In the genomic region with DNA sequence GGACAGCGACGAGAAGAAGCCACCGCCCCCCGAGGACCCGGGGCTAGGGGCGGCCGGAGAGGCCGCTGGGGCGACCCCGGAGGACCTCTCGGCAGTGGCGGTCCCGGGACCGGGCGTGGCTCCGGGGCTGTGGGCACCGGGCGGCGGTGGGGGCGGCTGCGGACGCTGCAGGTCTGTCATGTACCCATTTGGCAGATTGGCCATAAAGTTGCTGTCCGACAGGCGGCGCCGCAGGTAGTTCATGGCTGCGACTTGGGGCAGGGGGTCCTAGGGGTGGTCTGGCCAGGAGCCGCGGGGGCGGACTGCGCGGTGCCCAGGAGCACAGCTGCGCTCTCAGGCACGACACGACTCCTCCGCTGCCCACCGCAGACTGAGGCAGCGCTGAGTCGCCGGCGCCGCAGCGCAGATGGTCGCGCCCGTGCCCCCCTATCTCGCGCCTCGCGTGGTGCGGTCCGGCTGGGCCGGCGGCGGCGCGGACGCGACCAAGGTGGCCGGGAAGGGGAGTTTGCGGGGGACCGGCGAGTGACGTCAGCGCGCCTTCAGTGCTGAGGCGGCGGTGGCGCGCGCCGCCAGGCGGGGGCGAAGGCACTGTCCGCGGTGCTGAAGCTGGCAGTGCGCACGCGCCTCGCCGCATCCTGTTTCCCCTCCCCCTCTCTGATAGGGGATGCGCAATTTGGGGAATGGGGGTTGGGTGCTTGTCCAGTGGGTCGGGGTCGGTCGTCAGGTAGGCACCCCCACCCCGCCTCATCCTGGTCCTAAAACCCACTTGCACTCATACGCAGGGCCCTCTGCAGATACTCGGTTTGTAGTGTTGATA, we compare ENCODE assay signal across 8 cellular contexts. TPM values are rescaled to one million over a fixed set of nuclear protein-coding genes. Genes with fewer than 3 reads are reported as not detected.
DNase-seq lines count a peak whose midpoint lies in the region; ATAC-seq and TF ChIP-seq lines count a peak whose summit lies in the region.

SYN1 (minus strand) TSS at position 372 of the 817 bp plus-strand sequence; CDS start at position 243, 129 bp downstream.

- H3K27ac Mint-ChIP-seq in activated CD4-positive, alpha-beta T cell treated with anti-CD3 and anti-CD28 coated beads, Interleukin-2, amount 10 ng/mL, durations not matched to agents 24 days and 14 days: no peak within 1 kb of the TSS

- intact Hi-C loops in activated CD4-positive, alpha-beta T cell treated with anti-CD3 and anti-CD28 coated beads, Interleukin-2, amount 10 ng/mL, durations not matched to agents 24 days and 14 days (cut with micrococcal nuclease): loop anchor here (2.0 to 5.0 kb wide), 2 partner anchors 37 to 59 kb away; partner anchors contain the start of genes ARAF and TIMP1

- H3K4me3 Mint-ChIP-seq in activated CD4-positive, alpha-beta T cell treated with anti-CD3 and anti-CD28 coated beads, Interleukin-2, amount 10 ng/mL, durations not matched to agents 24 days and 14 days: peak within 1 kb of the TSS; percentile 72

- peak; percentile 27 for TF ChIP-seq CTCF in GM10266 (IDR thresholded peaks at IDR 0.05; ENCODE audit: control insufficient read depth, insufficient read depth, low read depth, missing control alignments)
- peak; percentile 3 for TF ChIP-seq CTCF in choroid plexus epithelial cell (conservative IDR thresholded peaks at IDR 0.05; ENCODE audit: low read depth, low read length)

- DNase-seq in GM10266 (ENCODE audit: extremely low spot score) (peak; percentile 89), NCI-H345 (lab: John Stamatoyannopoulos, UW) (peak; percentile 87), choroid plexus epithelial cell (ENCODE audit: low read depth) (peak; percentile 83), left kidney (ENCODE audit: low read depth, low spot score) (peak; percentile 92), 8988T (no peak)
- DNase-seq in activated CD4-positive, alpha-beta T cell treated with anti-CD3 and anti-CD28 coated beads, Interleukin-2, amount 10 ng/mL, durations not matched to agents 24 days and 14 days: peak; percentile 94
- DNase-seq in stimulated activated CD4-positive, alpha-beta T cell treated with anti-CD3 and anti-CD28 coated beads, Interleukin-1b, Interleukin-23, amount 100 ng/mL, for 48 hours: peak; percentile 81

- H3K9me3 Mint-ChIP-seq in activated CD4-positive, alpha-beta T cell treated with anti-CD3 and anti-CD28 coated beads, Interleukin-2, amount 10 ng/mL, durations not matched to agents 24 days and 14 days: no peaks in the 10 kb centered on the region

- H3K36me3 Mint-ChIP-seq in activated CD4-positive, alpha-beta T cell treated with anti-CD3 and anti-CD28 coated beads, Interleukin-2, amount 10 ng/mL, durations not matched to agents 24 days and 14 days (ENCODE audit: low read depth): no peaks in the 10 kb centered on the region

- H3K4me1 Mint-ChIP-seq in activated CD4-positive, alpha-beta T cell treated with anti-CD3 and anti-CD28 coated beads, Interleukin-2, amount 10 ng/mL, durations not matched to agents 24 days and 14 days: peaks cover 13% of the 10 kb centered on the region

- ATAC-seq in HG03045 (IDR thresholded peaks at IDR 0.05; ENCODE audit: unreplicated experiment): peak; percentile 76

- peak within 1 kb of the TSS; percentile 54 for H3K4me3 ChIP-seq in choroid plexus epithelial cell (ENCODE audit: low read depth, low read length)

- H3K27me3 Mint-ChIP-seq in activated CD4-positive, alpha-beta T cell treated with anti-CD3 and anti-CD28 coated beads, Interleukin-2, amount 10 ng/mL, durations not matched to agents 24 days and 14 days: peaks cover 31% of the 10 kb centered on the region

RNA-seq across cellular contexts. Expression of gene SYN1, which starts in this region (rescaled TPM):
- 0.49 and 0.54 TPM in 2 replicates for total RNA-seq in activated CD4-positive, alpha-beta T cell treated with anti-CD3 and anti-CD28 coated beads, Interleukin-2, amount 10 ng/mL, durations not matched to agents 24 days and 14 days

Comparison
In these comparisons a context has a peak if more than half of its experiments do, and no peak if none do; other contexts are left out.
1. Peak in DNase-seq in activated CD4-positive, alpha-beta T cell treated with anti-CD3 and anti-CD28 coated beads, Interleukin-2, amount 10 ng/mL, durations not matched to agents 24 days and 14 days; RNA of the gene not detected or under 1 TPM.